ENCODE assay signal across 22 cellular contexts in genomic region chr2:24511894-24512293, GRCh38. TPM values are rescaled to one million over a fixed set of nuclear protein-coding genes. Genes with fewer than 3 reads are reported as not detected.
DNase-seq lines count a peak whose midpoint lies in the region; ATAC-seq and TF ChIP-seq lines count a peak whose summit lies in the region.
"Had no signal": no experiment of that assay in that cellular context is flagged by ENCODE, and none has a peak within 500 bp of the region (broad histone marks: within the 10 kb centered on the region; RNA-seq: fewer than 3 reads in every experiment).

No MANE protein-coding gene starts in this region.

- H3K4me3 ChIP-seq in CD4-positive, CD25-positive, alpha-beta regulatory T cell (ENCODE audit: low read depth, low read length): peak overlapping the region; percentile 35
- H3K4me3 ChIP-seq in mammary epithelial cell (replicated peaks in 1 of 3; ENCODE audit: insufficient read depth in 1 of 3, low read depth in 2 of 3, low read length in 3 of 3): no peak overlapping the region
- H3K4me3 ChIP-seq: colonic mucosa, esophagus squamous epithelium, upper lobe of left lung had no signal

- in situ Hi-C loops in mammary epithelial cell (cut with MboI; ENCODE audit: low sequenced_read_pairs in 2 of 2): no loop called here

- no peak overlapping the region for H3K4me2 ChIP-seq in mammary epithelial cell (ENCODE audit: insufficient read depth, low read depth, low read length)

- peaks cover 26% of the 10 kb centered on the region for H3K4me1 ChIP-seq in CD4-positive, CD25-positive, alpha-beta regulatory T cell (ENCODE audit: control insufficient read depth, insufficient read depth, low read length, poor library complexity, severe bottlenecking)
- H3K4me1 ChIP-seq in mammary epithelial cell (ENCODE audit: insufficient read depth, low read length): no peaks in the 10 kb centered on the region
- H3K4me1 ChIP-seq: colonic mucosa had no signal

- dilution Hi-C loops in mammary epithelial cell (cut with HindIII; ENCODE audit: low sequenced_read_pairs): no loop called here

- CTCF ChIA-PET in activated CD4-positive, alpha-beta T cell treated with anti-CD3 and anti-CD28 coated beads for 36 hours (lab: Charles Lee): interaction anchor here (0.9 kb wide), 1 partner anchor 66 kb away, joined by 3 read pairs; no protein-coding TSS in a partner anchor
- CTCF ChIA-PET in mammary epithelial cell (lab: Charles Lee; ENCODE audit: low non-redundant PET): no interaction called here

- no peak for DNase-seq in activated CD4-positive, alpha-beta T cell treated with anti-CD3 and anti-CD28 coated beads for 36 hours
- no peak for DNase-seq in activated CD4-positive, alpha-beta T cell treated with anti-CD3 and anti-CD28 coated beads for 1 hour
- peak in 1 of 3 donors; percentile 48 for DNase-seq in CD4-positive, CD25-positive, alpha-beta regulatory T cell
- peak; percentile 25 for DNase-seq in OCI-M1 (lab: John Stamatoyannopoulos, UW)
- DNase-seq in left lobe of liver (ENCODE audit: low spot score): no peak
- DNase-seq in NCI-H69 (lab: John Stamatoyannopoulos, UW): no peak
- no peak for DNase-seq in mammary epithelial cell
- DNase-seq: 8988T; activated CD4-positive, alpha-beta T cell treated with anti-CD3 and anti-CD28 coated beads, Interleukin-2, amount 50 U/mL, for 4 hours; activated naive CD4-positive, alpha-beta T cell treated with anti-CD3 and anti-CD28 coated beads, Interleukin-2, amount 10 ng/mL, durations not matched to agents 7 days and 5 days; colonic mucosa; DMS153; endodermal cell; esophagus squamous epithelium; H9; hypothalamus; islet precursor cell; NCI-H1694; NCI-H526 treated with DMSO at 0.1 percent for 48 hours; upper lobe of left lung had no signal

- no peak overlapping the region for H3K27ac ChIP-seq in CD4-positive, CD25-positive, alpha-beta regulatory T cell (ENCODE audit: insufficient read depth, low read length, poor library complexity, severe bottlenecking)
- H3K27ac ChIP-seq in mammary epithelial cell (ENCODE audit: insufficient read depth, low read depth, low read length): no peak overlapping the region
- H3K27ac ChIP-seq: colonic mucosa, esophagus squamous epithelium, upper lobe of left lung, VCaP had no signal

- H3K36me3 ChIP-seq in CD4-positive, CD25-positive, alpha-beta regulatory T cell (ENCODE audit: control insufficient read depth, insufficient read depth, low read length): no peaks in the 10 kb centered on the region
- H3K36me3 ChIP-seq in mammary epithelial cell (ENCODE audit: insufficient read depth, low read length): no peaks in the 10 kb centered on the region
- H3K36me3 ChIP-seq: colonic mucosa, esophagus squamous epithelium, upper lobe of left lung had no signal

- H2AFZ ChIP-seq in mammary epithelial cell (ENCODE audit: low read depth, low read length): no peak overlapping the region

- no peak for TF ChIP-seq CTCF in mammary epithelial cell (conservative IDR thresholded peaks at IDR 0.05 in 1 of 2, IDR thresholded peaks at IDR 0.05 in 1 of 2; ENCODE audit: extremely low read depth in 1 of 2, insufficient read depth in 1 of 2, low read depth in 1 of 2, low read length in 2 of 2)

- H3K36me3 Mint-ChIP-seq in activated CD4-positive, alpha-beta T cell treated with anti-CD3 and anti-CD28 coated beads for 36 hours (ENCODE audit: low read depth): no peaks in the 10 kb centered on the region
- no peaks in the 10 kb centered on the region for H3K36me3 Mint-ChIP-seq in CD4-positive, CD25-positive, alpha-beta regulatory T cell

- H3K9me3 Mint-ChIP-seq in activated CD4-positive, alpha-beta T cell treated with anti-CD3 and anti-CD28 coated beads for 36 hours (ENCODE audit: low read depth): no peaks in the 10 kb centered on the region
- H3K9me3 Mint-ChIP-seq in CD4-positive, CD25-positive, alpha-beta regulatory T cell: no peaks in the 10 kb centered on the region
- H3K9me3 Mint-ChIP-seq: activated naive CD4-positive, alpha-beta T cell treated with anti-CD3 and anti-CD28 coated beads, Interleukin-2, amount 10 ng/mL, durations not matched to agents 7 days and 5 days; endodermal cell; H9 had no signal

- WGBS in mammary epithelial cell (ENCODE audit: low coverage, missing lambda C conversion rate): 79% methylated on average over 3 of the region's 3 CpGs

- H3K27ac Mint-ChIP-seq in activated CD4-positive, alpha-beta T cell treated with anti-CD3 and anti-CD28 coated beads for 36 hours: no peak overlapping the region
- peak overlapping the region in 1 of 3 donors; percentile 57 for H3K27ac Mint-ChIP-seq in CD4-positive, CD25-positive, alpha-beta regulatory T cell
- H3K27ac Mint-ChIP-seq: activated naive CD4-positive, alpha-beta T cell treated with anti-CD3 and anti-CD28 coated beads, Interleukin-2, amount 10 ng/mL, durations not matched to agents 7 days and 5 days; endodermal cell; H9 had no signal

- intact Hi-C loops in activated CD4-positive, alpha-beta T cell treated with anti-CD3 and anti-CD28 coated beads for 36 hours (cut with DNase I, micrococcal nuclease): no loop called here
- intact Hi-C loops in mammary epithelial cell (cut with micrococcal nuclease): no loop called here

- H3K4me1 Mint-ChIP-seq in activated CD4-positive, alpha-beta T cell treated with anti-CD3 and anti-CD28 coated beads for 36 hours: peaks cover 72% of the 10 kb centered on the region
- H3K4me1 Mint-ChIP-seq in CD4-positive, CD25-positive, alpha-beta regulatory T cell: peaks cover 55 to 74% (median 69%) of the 10 kb centered on the region in 4 donors

- BruUV-seq in mammary epithelial cell (replicated peaks; lab: Mats Ljungman, UMichigan): no TSS peak

- POLR2A ChIA-PET in activated CD4-positive, alpha-beta T cell treated with anti-CD3 and anti-CD28 coated beads for 36 hours (lab: Charles Lee): interaction anchor here (0.6 to 0.7 kb wide), 2 partner anchors 18 to 66 kb away, joined by 3 to 5 read pairs; no protein-coding TSS in a partner anchor

- peak; percentile 50 for ATAC-seq in activated CD4-positive, alpha-beta T cell treated with anti-CD3 and anti-CD28 coated beads for 36 hours
- peak in 1 of 2 donors; percentile 34 for ATAC-seq in CD4-positive, CD25-positive, alpha-beta regulatory T cell (ENCODE audit: low read depth in 2 of 2)
- peak; percentile 59 for ATAC-seq in left lobe of liver
- no peak for ATAC-seq in GM21526 (IDR thresholded peaks at IDR 0.05; ENCODE audit: low FRiP score, unreplicated experiment)

- H3K9ac ChIP-seq in mammary epithelial cell (ENCODE audit: insufficient read depth, low read length): no peak overlapping the region

- no peaks in the 10 kb centered on the region for H4K20me1 ChIP-seq in mammary epithelial cell (ENCODE audit: insufficient read depth, low read length)

- no peaks in the 10 kb centered on the region for H3K79me2 ChIP-seq in mammary epithelial cell (ENCODE audit: insufficient read depth, low read length)

- H3K27me3 Mint-ChIP-seq in activated CD4-positive, alpha-beta T cell treated with anti-CD3 and anti-CD28 coated beads for 36 hours: no peaks in the 10 kb centered on the region
- no peaks in the 10 kb centered on the region for H3K27me3 Mint-ChIP-seq in CD4-positive, CD25-positive, alpha-beta regulatory T cell
- H3K27me3 Mint-ChIP-seq: activated naive CD4-positive, alpha-beta T cell treated with anti-CD3 and anti-CD28 coated beads, Interleukin-2, amount 10 ng/mL, durations not matched to agents 7 days and 5 days had no signal

- no peaks in the 10 kb centered on the region for H3K27me3 ChIP-seq in CD4-positive, CD25-positive, alpha-beta regulatory T cell (ENCODE audit: control insufficient read depth, insufficient read depth, low read length)
- H3K27me3 ChIP-seq in mammary epithelial cell (ENCODE audit: insufficient read depth, low read length): no peaks in the 10 kb centered on the region
- H3K27me3 ChIP-seq: colonic mucosa, esophagus squamous epithelium, upper lobe of left lung had no signal

- no peak overlapping the region for H3K4me3 Mint-ChIP-seq in activated CD4-positive, alpha-beta T cell treated with anti-CD3 and anti-CD28 coated beads for 36 hours
- H3K4me3 Mint-ChIP-seq in CD4-positive, CD25-positive, alpha-beta regulatory T cell: peak overlapping the region in 3 of 4 donors; percentile 1 to 73 (median 16)
- H3K4me3 Mint-ChIP-seq: activated naive CD4-positive, alpha-beta T cell treated with anti-CD3 and anti-CD28 coated beads, Interleukin-2, amount 10 ng/mL, durations not matched to agents 7 days and 5 days; endodermal cell; H9 had no signal

- H3K9me3 ChIP-seq in CD4-positive, CD25-positive, alpha-beta regulatory T cell (ENCODE audit: control insufficient read depth in 2 of 2, low read length in 2 of 2): no peaks in the 10 kb centered on the region
- H3K9me3 ChIP-seq in mammary epithelial cell (replicated peaks; ENCODE audit: insufficient read depth, low read length): no peaks in the 10 kb centered on the region
- H3K9me3 ChIP-seq: colonic mucosa, esophagus squamous epithelium, upper lobe of left lung had no signal

RNA-seq across cellular contexts. Expression of gene NCOA1, which starts 20.8 kb away (rescaled TPM):
- 10 to 100 TPM; 20.6 to 29.3 TPM for total RNA-seq in activated CD4-positive, alpha-beta T cell treated with anti-CD3 and anti-CD28 coated beads for 36 hours
- 53.6 TPM for total RNA-seq in CD4-positive, CD25-positive, alpha-beta regulatory T cell
- 10 to 100 TPM in 3 of 4 donors, 1 to 10 TPM in 1; 9.0 to 20.9 (median 12.7) TPM for polyA plus RNA-seq in CD4-positive, CD25-positive, alpha-beta regulatory T cell
- total RNA-seq in left lobe of liver: 11.2 TPM
- total RNA-seq in mammary epithelial cell: 10 to 100 TPM; 10.9 to 13.2 TPM
- 4.0 TPM for polyA plus RNA-seq in mammary epithelial cell
- polyA minus RNA-seq in mammary epithelial cell: 22.8 TPM
